1 cellular context compared by ENCODE assay signal in the genomic region with DNA sequence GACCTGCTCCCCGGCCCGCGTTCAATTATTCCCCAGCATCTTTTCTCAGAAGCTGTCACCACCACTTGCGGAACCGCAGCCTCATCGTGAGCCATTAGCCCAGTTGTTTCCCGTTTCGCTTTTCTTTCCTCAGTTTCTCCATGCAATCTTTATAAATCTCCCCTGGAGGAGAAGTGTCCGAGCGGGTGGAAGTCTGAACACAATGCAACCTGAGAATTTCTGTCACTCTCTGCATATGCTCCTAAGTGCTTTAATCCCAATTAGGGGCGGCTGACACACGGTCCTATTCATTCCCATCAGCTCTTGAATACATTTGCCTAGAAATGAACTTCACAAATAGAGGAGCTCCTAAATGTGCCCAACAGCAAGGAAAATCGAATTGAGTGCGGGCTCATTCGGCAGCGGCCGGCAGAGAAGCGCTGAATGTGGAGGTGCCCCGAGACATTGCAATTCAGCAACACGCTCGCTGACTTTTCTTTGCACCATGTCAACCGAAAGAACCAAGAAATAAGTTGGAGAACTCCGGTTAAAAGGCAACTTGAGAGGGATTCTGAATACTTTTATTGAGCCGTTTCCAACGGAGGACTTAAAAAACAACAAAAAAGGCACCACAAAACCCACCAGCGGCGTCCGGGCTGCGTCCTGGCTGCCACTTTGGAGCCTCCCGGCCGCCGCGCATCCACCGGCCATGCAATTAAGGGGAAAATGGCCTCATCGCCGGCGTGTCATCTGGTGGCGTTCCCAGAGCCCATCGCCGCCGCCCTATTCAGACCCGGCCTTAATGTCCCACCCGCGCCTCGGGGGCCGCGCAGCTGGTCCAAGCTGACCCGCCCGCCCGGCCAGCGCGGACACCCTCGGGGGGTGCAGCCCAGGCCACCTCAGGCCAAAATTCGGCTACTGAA.
TF ChIP-seq lines count a peak whose summit lies in the region.

No MANE protein-coding gene starts in this region.

TF ChIP-seq in HepG2, 621 proteins besides CTCF, POLR2A, EP300 and RAD21:
- TF ChIP-seq, protein P1, sequence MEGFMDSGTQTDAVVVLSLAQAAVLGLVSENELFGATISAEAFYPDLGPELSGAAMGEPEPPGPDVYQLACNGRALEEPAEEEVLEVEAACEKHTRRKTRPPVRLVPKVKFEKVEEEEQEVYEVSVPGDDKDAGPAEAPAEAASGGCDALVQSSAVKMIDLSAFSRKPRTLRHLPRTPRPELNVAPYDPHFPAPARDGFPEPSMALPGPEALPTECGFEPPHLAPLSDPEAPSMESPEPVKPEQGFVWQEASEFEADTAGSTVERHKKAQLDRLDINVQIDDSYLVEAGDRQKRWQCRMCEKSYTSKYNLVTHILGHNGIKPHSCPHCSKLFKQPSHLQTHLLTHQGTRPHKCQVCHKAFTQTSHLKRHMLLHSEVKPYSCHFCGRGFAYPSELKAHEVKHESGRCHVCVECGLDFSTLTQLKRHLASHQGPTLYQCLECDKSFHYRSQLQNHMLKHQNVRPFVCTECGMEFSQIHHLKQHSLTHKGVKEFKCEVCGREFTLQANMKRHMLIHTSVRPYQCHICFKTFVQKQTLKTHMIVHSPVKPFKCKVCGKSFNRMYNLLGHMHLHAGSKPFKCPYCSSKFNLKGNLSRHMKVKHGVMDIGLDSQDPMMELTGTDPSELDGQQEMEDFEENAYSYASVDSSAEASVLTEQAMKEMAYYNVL (CRISPR knock-in tag; IDR thresholded peaks at IDR 0.05; ENCODE audit: borderline replicate concordance), result no peak
- TF ChIP-seq, protein P2, sequence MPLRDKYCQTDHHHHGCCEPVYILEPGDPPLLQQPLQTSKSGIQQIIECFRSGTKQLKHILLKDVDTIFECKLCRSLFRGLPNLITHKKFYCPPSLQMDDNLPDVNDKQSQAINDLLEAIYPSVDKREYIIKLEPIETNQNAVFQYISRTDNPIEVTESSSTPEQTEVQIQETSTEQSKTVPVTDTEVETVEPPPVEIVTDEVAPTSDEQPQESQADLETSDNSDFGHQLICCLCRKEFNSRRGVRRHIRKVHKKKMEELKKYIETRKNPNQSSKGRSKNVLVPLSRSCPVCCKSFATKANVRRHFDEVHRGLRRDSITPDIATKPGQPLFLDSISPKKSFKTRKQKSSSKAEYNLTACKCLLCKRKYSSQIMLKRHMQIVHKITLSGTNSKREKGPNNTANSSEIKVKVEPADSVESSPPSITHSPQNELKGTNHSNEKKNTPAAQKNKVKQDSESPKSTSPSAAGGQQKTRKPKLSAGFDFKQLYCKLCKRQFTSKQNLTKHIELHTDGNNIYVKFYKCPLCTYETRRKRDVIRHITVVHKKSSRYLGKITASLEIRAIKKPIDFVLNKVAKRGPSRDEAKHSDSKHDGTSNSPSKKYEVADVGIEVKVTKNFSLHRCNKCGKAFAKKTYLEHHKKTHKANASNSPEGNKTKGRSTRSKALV (CRISPR knock-in tag; IDR thresholded peaks at IDR 0.05), result 0 out of 2 replicates have a peak, but pooled peaks have one; percentile 24
- TF ChIP-seq SETDB1 (CRISPR knock-in tag; IDR thresholded peaks at IDR 0.05; ENCODE audit: borderline replicate concordance), result no peak
